15 cellular contexts compared by ENCODE assay signal in genomic region chr9:96040591-96041461, GRCh38.
DNase-seq lines count a peak whose midpoint lies in the region; ATAC-seq and TF ChIP-seq lines count a peak whose summit lies in the region.
"Had no signal": no experiment of that assay in that cellular context is flagged by ENCODE, and none has a peak within 500 bp of the region (broad histone marks: within the 10 kb centered on the region; RNA-seq: fewer than 3 reads in every experiment).

No MANE protein-coding gene starts in this region.

- H3K36me3 ChIP-seq in PC-3 (ENCODE audit: low read depth, low read length) (no peaks in the 10 kb centered on the region), hepatocyte (replicated peaks; ENCODE audit: insufficient read depth, low read depth) (no peaks in the 10 kb centered on the region), stomach smooth muscle (ENCODE audit: control insufficient read depth in 2 of 2, insufficient read depth in 2 of 2, low read length in 2 of 2) (no peaks in the 10 kb centered on the region)

- WGBS in hepatocyte (ENCODE audit: low lambda C conversion rate, missing lambda C conversion rate): 27% methylated on average over 21 of the region's 21 CpGs

- peak overlapping the region; percentile 74 for H3K4me2 ChIP-seq in PC-3 (ENCODE audit: low read length)
- peak overlapping the region; percentile 7 for H3K4me2 ChIP-seq in hepatocyte

- H3K27me3 ChIP-seq in PC-3 (ENCODE audit: low read length) (no peaks in the 10 kb centered on the region), hepatocyte (no peaks in the 10 kb centered on the region), stomach smooth muscle (ENCODE audit: control insufficient read depth in 1 of 2, insufficient read depth in 2 of 2, low read length in 2 of 2) (no peaks in the 10 kb centered on the region)

- intact Hi-C loops in PC-3 (cut with micrococcal nuclease): no loop called here

- H3F3A ChIP-seq in PC-3 (ENCODE audit: low read length, unreplicated experiment): no peaks in the 10 kb centered on the region

- no TSS peak for BruUV-seq in PC-3 (replicated peaks; lab: Mats Ljungman, UMichigan)

- no peak overlapping the region for H3K9ac ChIP-seq in PC-3 (ENCODE audit: low read length)
- H3K9ac ChIP-seq in stomach smooth muscle (ENCODE audit: low read length in 2 of 2): no peak overlapping the region

- peaks cover 8% of the 10 kb centered on the region for H3K4me1 ChIP-seq in PC-3 (ENCODE audit: insufficient read depth, low read length)
- peaks cover 20% of the 10 kb centered on the region for H3K4me1 ChIP-seq in hepatocyte (ENCODE audit: insufficient read depth)
- peaks cover 16% of the 10 kb centered on the region for H3K4me1 ChIP-seq in stomach smooth muscle (ENCODE audit: control insufficient read depth, insufficient read depth, low read length)

- H3K27ac ChIP-seq in PC-3 (ENCODE audit: low read length) (no peak overlapping the region), hepatocyte (peak overlapping the region; percentile 95), stomach smooth muscle (ENCODE audit: low read length) (peak overlapping the region; percentile 41)

- ATAC-seq in PC-3: peak; percentile 86
- ATAC-seq: CD8-positive, alpha-beta T cell; natural killer cell; stimulated activated effector memory CD8-positive, alpha-beta T cell treated with anti-CD3 and anti-CD28 coated beads, Interleukin-12 subunit alpha, Interleukin-12 subunit beta, amount 100 ng/mL, for 72 hours had no signal

- peak overlapping the region; percentile 43 for H3K4me3 ChIP-seq in PC-3 (ENCODE audit: low read length)
- no peak overlapping the region for H3K4me3 ChIP-seq in hepatocyte
- H3K4me3 ChIP-seq in stomach smooth muscle (ENCODE audit: low read length in 2 of 2): peak overlapping the region in 1 of 2 donors; percentile 49

- POLR2A ChIA-PET in PC-3 (lab: Charles Lee; ENCODE audit: unreplicated experiment): interaction anchor here (0.6 to 0.7 kb wide), 2 partner anchors 46 to 577 kb away, joined by 3 to 4 read pairs; no protein-coding TSS in a partner anchor

- TF ChIP-seq CTCF in PC-3 (conservative IDR thresholded peaks at IDR 0.05; ENCODE audit: low read depth, low read length) (no peak), hepatocyte (IDR thresholded peaks at IDR 0.05; ENCODE audit: poor library complexity) (no peak)

- CTCF ChIA-PET in PC-3 (lab: Charles Lee): no interaction called here

- H3K9me2 ChIP-seq in PC-3 (replicated peaks; ENCODE audit: low read length) (no peaks in the 10 kb centered on the region), hepatocyte (replicated peaks; ENCODE audit: insufficient read depth) (no peaks in the 10 kb centered on the region)

- H4K20me1 ChIP-seq in PC-3 (ENCODE audit: low read length): no peaks in the 10 kb centered on the region
- no peaks in the 10 kb centered on the region for H4K20me1 ChIP-seq in hepatocyte (ENCODE audit: insufficient read depth, poor library complexity, severe bottlenecking)

- H2AFZ ChIP-seq in PC-3 (ENCODE audit: low read length) (peak overlapping the region; percentile 61), hepatocyte (no peak overlapping the region)

- H3K79me2 ChIP-seq in PC-3 (ENCODE audit: low read length) (no peaks in the 10 kb centered on the region), hepatocyte (no peaks in the 10 kb centered on the region)

- H3K9me3 ChIP-seq in PC-3 (ENCODE audit: low read length) (no peaks in the 10 kb centered on the region), hepatocyte (ENCODE audit: low read depth) (no peaks in the 10 kb centered on the region), stomach smooth muscle (ENCODE audit: control insufficient read depth in 2 of 2, low read length in 2 of 2) (peaks cover 0 to 8% of the 10 kb centered on the region in 2 donors)

- DNase-seq in DMS53 (lab: John Stamatoyannopoulos, UW) (peak; percentile 44), DMS53 treated with DMSO at 0.1 percent for 48 hours (lab: John Stamatoyannopoulos, UW; ENCODE audit: unreplicated experiment) (no peak), PC-3 (peak; percentile 68), hepatocyte (ENCODE audit: low spot score) (peak; percentile 69), OCI-M2 (lab: John Stamatoyannopoulos, UW; ENCODE audit: unreplicated experiment) (no peak), NCI-H1436 treated with DMSO at 0.1 percent for 48 hours (lab: John Stamatoyannopoulos, UW) (no peak), NCI-H1436 (lab: John Stamatoyannopoulos, UW) (no peak)
- DNase-seq: CD8-positive, alpha-beta T cell; endodermal cell; head of caudate nucleus; natural killer cell; retina; stimulated activated CD4-positive, alpha-beta T cell treated with anti-CD3 and anti-CD28 coated beads, Interleukin-4, amount 100 ng/mL, for 4 hours had no signal

Comparison
In these comparisons a context has a peak if more than half of its experiments do, and no peak if none do; other contexts are left out.
1. DNase-seq: peak in DMS53 (single experiment), PC-3 (single experiment) and hepatocyte (single experiment); none in DMS53 treated with DMSO at 0.1 percent for 48 hours (single experiment), OCI-M2 (single experiment), NCI-H1436 treated with DMSO at 0.1 percent for 48 hours (single experiment) and NCI-H1436 (single experiment).